ENCODE assay signal across 30 cellular contexts in genomic region chr2:164535280-164536025, GRCh38.
DNase-seq lines count a peak whose midpoint lies in the region; ATAC-seq and TF ChIP-seq lines count a peak whose summit lies in the region.
"Had no signal": no experiment of that assay in that cellular context is flagged by ENCODE, and none has a peak within 500 bp of the region (broad histone marks: within the 10 kb centered on the region; RNA-seq: fewer than 3 reads in every experiment).

No MANE protein-coding gene starts in this region.

- DNase-seq in Right ventricle myocardium superior (no peak), right atrium auricular region (ENCODE audit: low spot score) (no peak), body of pancreas (peak in 2 of 4 donors; percentile 29 to 37), mesothelial cell of epicardium (ENCODE audit: low spot score in 2 of 2, unreplicated experiment in 2 of 2) (no peak), upper lobe of right lung (no peak), RKO (ENCODE audit: low spot score) (no peak), T1000 (lab: John Stamatoyannopoulos, UW) (no peak)
- DNase-seq: activated CD4-positive, alpha-beta T cell treated with anti-CD3 and anti-CD28 coated beads for 1 hour; activated CD8-positive, alpha-beta memory T cell treated with anti-CD3 and anti-CD28 coated beads, Interleukin-2, amount 50 U/mL, for 48 hours; activated CD8-positive, alpha-beta T cell treated with anti-CD3 and anti-CD28 coated beads for 36 hours; activated naive CD4-positive, alpha-beta T cell treated with Interleukin-2 at 50 U/mL for 16 hours; CD4-positive, alpha-beta T cell; dermis blood vessel endothelial cell; glutamatergic neuron; GM23248; naive B cell; NCI-H1092 treated with DMSO at 0.1 percent for 48 hours; NCI-H2029 treated with DMSO at 0.1 percent for 48 hours; NCI-H446 treated with DMSO at 0.1 percent for 48 hours; stimulated activated CD4-positive, alpha-beta T cell treated with anti-CD3 and anti-CD28 coated beads, Interleukin-1b, Interleukin-23, amount 100 ng/mL, for 48 hours; T-helper 2 cell had no signal

- no peak overlapping the region for H3K4me3 Mint-ChIP-seq in mesothelial cell of epicardium
- H3K4me3 Mint-ChIP-seq: activated CD8-positive, alpha-beta T cell treated with anti-CD3 and anti-CD28 coated beads for 36 hours; activated T-helper 1 cell treated with anti-CD3 and anti-CD28 coated beads, Interleukin-12 subunit alpha, Interleukin-12 subunit beta, Interleukin-2, Interleukin-4 antibody, amounts not matched to agents 30 ng/mL and 10 ng/mL and 1 ng/mL, durations not matched to agents 14 hours and 24 hours and 36 hours; CD4-positive, alpha-beta T cell; central memory CD8-positive, alpha-beta T cell; naive B cell; stimulated activated naive CD8-positive, alpha-beta T cell treated with anti-CD3 and anti-CD28 coated beads, Interleukin-15, Interleukin-2, amounts not matched to agents 100 ng/mL and 50 ng/mL, for 24 hours had no signal

- H3K27me3 Mint-ChIP-seq in mesothelial cell of epicardium (ENCODE audit: low read depth) = no peaks in the 10 kb centered on the region
- H3K27me3 Mint-ChIP-seq: activated CD8-positive, alpha-beta T cell treated with anti-CD3 and anti-CD28 coated beads for 36 hours; CD4-positive, alpha-beta T cell; central memory CD8-positive, alpha-beta T cell; stimulated activated naive CD8-positive, alpha-beta T cell treated with anti-CD3 and anti-CD28 coated beads, Interleukin-15, Interleukin-2, amounts not matched to agents 100 ng/mL and 50 ng/mL, for 24 hours had no signal

- peaks cover 0 to 5% of the 10 kb centered on the region in 2 donors for H3K4me1 ChIP-seq in right atrium auricular region
- H3K4me1 ChIP-seq in body of pancreas = peaks cover 35% of the 10 kb centered on the region
- no peaks in the 10 kb centered on the region for H3K4me1 ChIP-seq in upper lobe of right lung
- H3K4me1 ChIP-seq: vagina had no signal

- no peaks in the 10 kb centered on the region for H3K36me3 Mint-ChIP-seq in mesothelial cell of epicardium
- H3K36me3 Mint-ChIP-seq: naive B cell had no signal

- H3K27ac Mint-ChIP-seq in mesothelial cell of epicardium = peak overlapping the region; percentile 95
- H3K27ac Mint-ChIP-seq: activated CD8-positive, alpha-beta T cell treated with anti-CD3 and anti-CD28 coated beads for 36 hours; activated T-helper 1 cell treated with anti-CD3 and anti-CD28 coated beads, Interleukin-12 subunit alpha, Interleukin-12 subunit beta, Interleukin-2, Interleukin-4 antibody, amounts not matched to agents 30 ng/mL and 10 ng/mL and 1 ng/mL, durations not matched to agents 14 hours and 24 hours and 36 hours; CD4-positive, alpha-beta T cell; naive B cell; stimulated activated naive CD8-positive, alpha-beta T cell treated with anti-CD3 and anti-CD28 coated beads, Interleukin-15, Interleukin-2, amounts not matched to agents 100 ng/mL and 50 ng/mL, for 24 hours had no signal

- H3K4me3 ChIP-seq in right atrium auricular region (no peak overlapping the region), body of pancreas (no peak overlapping the region), upper lobe of right lung (no peak overlapping the region)
- H3K4me3 ChIP-seq: GM23248, K562, thoracic aorta, vagina had no signal

- H3K4me1 Mint-ChIP-seq in mesothelial cell of epicardium = peaks cover 35% of the 10 kb centered on the region
- H3K4me1 Mint-ChIP-seq: central memory CD8-positive, alpha-beta T cell; naive B cell had no signal

- H3K9me3 Mint-ChIP-seq in mesothelial cell of epicardium = no peaks in the 10 kb centered on the region
- H3K9me3 Mint-ChIP-seq: activated CD8-positive, alpha-beta T cell treated with anti-CD3 and anti-CD28 coated beads for 36 hours; activated T-helper 1 cell treated with anti-CD3 and anti-CD28 coated beads, Interleukin-12 subunit alpha, Interleukin-12 subunit beta, Interleukin-2, Interleukin-4 antibody, amounts not matched to agents 30 ng/mL and 10 ng/mL and 1 ng/mL, durations not matched to agents 14 hours and 24 hours and 36 hours; CD4-positive, alpha-beta T cell; naive B cell; stimulated activated naive CD8-positive, alpha-beta T cell treated with anti-CD3 and anti-CD28 coated beads, Interleukin-15, Interleukin-2, amounts not matched to agents 100 ng/mL and 50 ng/mL, for 24 hours had no signal

- no peak overlapping the region for H3K27ac ChIP-seq in right atrium auricular region
- peak overlapping the region in 3 of 4 donors; percentile 15 to 58 (median 27) for H3K27ac ChIP-seq in body of pancreas
- no peak overlapping the region for H3K27ac ChIP-seq in upper lobe of right lung
- H3K27ac ChIP-seq: GM23248, thoracic aorta, vagina had no signal

- WGBS in body of pancreas, 2 donors = 17 to 28% methylated on average over 5 of the region's 5 CpGs

- TF ChIP-seq CTCF in right atrium auricular region (IDR thresholded peaks at IDR 0.05) (no peak), body of pancreas (IDR thresholded peaks at IDR 0.05) (no peak), mesothelial cell of epicardium (IDR thresholded peaks at IDR 0.05; ENCODE audit: unreplicated experiment) (no peak), upper lobe of right lung (IDR thresholded peaks at IDR 0.05) (no peak)

- no peak for TF ChIP-seq POLR2A in body of pancreas (IDR thresholded peaks at IDR 0.05)

- H3K36me3 ChIP-seq in right atrium auricular region (no peaks in the 10 kb centered on the region), body of pancreas (replicated peaks in 1 of 2; ENCODE audit: insufficient read depth in 1 of 2, low read depth in 2 of 2) (no peaks in the 10 kb centered on the region), upper lobe of right lung (no peaks in the 10 kb centered on the region)
- H3K36me3 ChIP-seq: thoracic aorta, vagina had no signal

- H3K27me3 ChIP-seq in right atrium auricular region (no peaks in the 10 kb centered on the region), body of pancreas (no peaks in the 10 kb centered on the region), upper lobe of right lung (no peaks in the 10 kb centered on the region)
- H3K27me3 ChIP-seq: vagina had no signal

- intact Hi-C loops in Right ventricle myocardium superior (cut with DNase I) = no loop called here
- intact Hi-C loops in body of pancreas (cut with DNase I) = no loop called here
- intact Hi-C loops in upper lobe of right lung (cut with DNase I) = no loop called here

- ATAC-seq in Right ventricle myocardium superior (ENCODE audit: poor library complexity) = peak; percentile 67
- peak; percentile 68 for ATAC-seq in body of pancreas
- ATAC-seq in upper lobe of right lung = peak; percentile 52
- ATAC-seq in HG03095 (IDR thresholded peaks at IDR 0.05; ENCODE audit: unreplicated experiment) = no peak
- ATAC-seq: activated CD8-positive, alpha-beta T cell treated with anti-CD3 and anti-CD28 coated beads for 36 hours; esophagus mucosa; K562; SK-N-SH treated with all-trans-retinoic acid at 6 μM for 48 hours had no signal

- H3K9me3 ChIP-seq in right atrium auricular region (no peaks in the 10 kb centered on the region), body of pancreas (no peaks in the 10 kb centered on the region), upper lobe of right lung (no peaks in the 10 kb centered on the region)
- H3K9me3 ChIP-seq: thoracic aorta, vagina had no signal

Comparison
In these comparisons a context has a peak if more than half of its experiments do, and no peak if none do; other contexts are left out.
1. H3K27ac ChIP-seq: peak in body of pancreas (3 of 4); none in right atrium auricular region (0 of 2) and upper lobe of right lung (single experiment).